5 cellular contexts compared by ENCODE assay signal in genomic region chr17:27086526-27086925, GRCh38.
"Had no signal": no experiment of that assay in that cellular context is flagged by ENCODE, and none has a peak within 500 bp of the region (broad histone marks: within the 10 kb centered on the region; RNA-seq: fewer than 3 reads in every experiment).

No MANE protein-coding gene starts in this region.

- FAIRE-seq: HepG2, HTR-8/SVneo had no signal

- H3K27ac ChIP-seq: HL-60 had no signal

- ATAC-seq: HepG2 had no signal

- DNase-seq: IMR-90, KBM-7 had no signal
